10 cellular contexts compared by ENCODE assay signal in genomic region chr9:91302831-91303230, GRCh38. TPM values are rescaled to one million over a fixed set of nuclear protein-coding genes. Genes with fewer than 3 reads are reported as not detected.
DNase-seq lines count a peak whose midpoint lies in the region; ATAC-seq, FAIRE-seq and TF ChIP-seq lines count a peak whose summit lies in the region.
"Had no signal": no experiment of that assay in that cellular context is flagged by ENCODE, and none has a peak within 500 bp of the region (broad histone marks: within the 10 kb centered on the region; RNA-seq: fewer than 3 reads in every experiment).

No MANE protein-coding gene starts in this region.

- H3K4me1 Mint-ChIP-seq in activated CD4-positive, alpha-beta T cell treated with anti-CD3 and anti-CD28 coated beads, Interleukin-2, amount 10 ng/mL, durations not matched to agents 24 days and 14 days = peaks cover 26% of the 10 kb centered on the region

- no peaks in the 10 kb centered on the region for H3K27me3 ChIP-seq in prostate gland (replicated peaks; ENCODE audit: insufficient read depth)

- FAIRE-seq in RCC 7860 (lab: Jason Lieb, UNC) = peak; percentile 16

- ATAC-seq in GM18870 (IDR thresholded peaks at IDR 0.05; ENCODE audit: unreplicated experiment) = no peak

- H3K4me3 Mint-ChIP-seq in activated CD4-positive, alpha-beta T cell treated with anti-CD3 and anti-CD28 coated beads, Interleukin-2, amount 10 ng/mL, durations not matched to agents 24 days and 14 days = no peak overlapping the region
- H3K4me3 Mint-ChIP-seq: activated CD4-positive, alpha-beta memory T cell treated with anti-CD3 and anti-CD28 coated beads, Interleukin-2, amount 10 ng/mL, durations not matched to agents 7 days and 5 days; immature natural killer cell had no signal

- TF ChIP-seq POLR2A in prostate gland (IDR thresholded peaks at IDR 0.05) = no peak

- H3K36me3 Mint-ChIP-seq in activated CD4-positive, alpha-beta T cell treated with anti-CD3 and anti-CD28 coated beads, Interleukin-2, amount 10 ng/mL, durations not matched to agents 24 days and 14 days (ENCODE audit: low read depth) = peaks cover 37% of the 10 kb centered on the region

- WGBS in prostate gland = 41% methylated on average over 4 of the region's 4 CpGs

- TF ChIP-seq CTCF in fibroblast of the aortic adventitia (IDR thresholded peaks at IDR 0.05; ENCODE audit: insufficient read depth, low read length) (no peak), retinal pigment epithelial cell (conservative IDR thresholded peaks at IDR 0.05; ENCODE audit: low read depth, low read length) (no peak), prostate gland (IDR thresholded peaks at IDR 0.05) (no peak)

- no peak overlapping the region for H3K27ac Mint-ChIP-seq in activated CD4-positive, alpha-beta T cell treated with anti-CD3 and anti-CD28 coated beads, Interleukin-2, amount 10 ng/mL, durations not matched to agents 24 days and 14 days
- H3K27ac Mint-ChIP-seq: activated CD4-positive, alpha-beta memory T cell treated with anti-CD3 and anti-CD28 coated beads, Interleukin-2, amount 10 ng/mL, durations not matched to agents 7 days and 5 days; immature natural killer cell had no signal

- no peaks in the 10 kb centered on the region for H3K9me3 Mint-ChIP-seq in activated CD4-positive, alpha-beta T cell treated with anti-CD3 and anti-CD28 coated beads, Interleukin-2, amount 10 ng/mL, durations not matched to agents 24 days and 14 days
- H3K9me3 Mint-ChIP-seq: activated CD4-positive, alpha-beta memory T cell treated with anti-CD3 and anti-CD28 coated beads, Interleukin-2, amount 10 ng/mL, durations not matched to agents 7 days and 5 days; immature natural killer cell had no signal

- intact Hi-C loops in activated CD4-positive, alpha-beta T cell treated with anti-CD3 and anti-CD28 coated beads, Interleukin-2, amount 10 ng/mL, durations not matched to agents 24 days and 14 days (cut with micrococcal nuclease) = no loop called here
- intact Hi-C loops in prostate gland (cut with DNase I) = loop anchor here (5.0 kb wide), 1 partner anchor 119 kb away; the partner anchor contains the start of gene NFIL3

- peak overlapping the region in 1 of 2 donors; percentile 25 for H3K27ac ChIP-seq in prostate gland

- H3K4me3 ChIP-seq in fibroblast of the aortic adventitia (ENCODE audit: low read depth, low read length) (no peak overlapping the region), retinal pigment epithelial cell (ENCODE audit: low read length) (no peak overlapping the region), prostate gland (no peak overlapping the region)

- no peaks in the 10 kb centered on the region for H3K36me3 ChIP-seq in prostate gland

- peak; percentile 94 for DNase-seq in ELR (ENCODE audit: low read depth)
- DNase-seq in RCC 7860 (ENCODE audit: low spot score) = peak; percentile 58
- peak; percentile 90 for DNase-seq in fibroblast of the aortic adventitia (ENCODE audit: low read depth)
- DNase-seq in retinal pigment epithelial cell (ENCODE audit: low read depth) = peak; percentile 37
- no peak for DNase-seq in activated CD4-positive, alpha-beta T cell treated with anti-CD3 and anti-CD28 coated beads, Interleukin-2, amount 10 ng/mL, durations not matched to agents 24 days and 14 days
- no peak for DNase-seq in prostate gland (ENCODE audit: low spot score)
- DNase-seq in KG1 (lab: John Stamatoyannopoulos, UW) = no peak
- DNase-seq: activated CD4-positive, alpha-beta memory T cell treated with anti-CD3 and anti-CD28 coated beads, Interleukin-2, amount 10 ng/mL, durations not matched to agents 7 days and 5 days; immature natural killer cell had no signal

- no peaks in the 10 kb centered on the region for H3K9me3 ChIP-seq in prostate gland

- no peaks in the 10 kb centered on the region for H3K4me1 ChIP-seq in prostate gland (replicated peaks)

- H3K27me3 Mint-ChIP-seq in activated CD4-positive, alpha-beta T cell treated with anti-CD3 and anti-CD28 coated beads, Interleukin-2, amount 10 ng/mL, durations not matched to agents 24 days and 14 days = no peaks in the 10 kb centered on the region
- H3K27me3 Mint-ChIP-seq: activated CD4-positive, alpha-beta memory T cell treated with anti-CD3 and anti-CD28 coated beads, Interleukin-2, amount 10 ng/mL, durations not matched to agents 7 days and 5 days had no signal

RNA-seq across cellular contexts. Expression of gene AUH, which starts 58.9 kb away (rescaled TPM):
- total RNA-seq in fibroblast of the aortic adventitia (ENCODE audit: low replicate concordance) (19.6 and 69.4 TPM in 2 replicates), prostate gland (10 to 100 TPM; 58.0 to 76.1 TPM)
- 49.2 and 49.5 TPM in 2 replicates for total RNA-seq in activated CD4-positive, alpha-beta T cell treated with anti-CD3 and anti-CD28 coated beads, Interleukin-2, amount 10 ng/mL, durations not matched to agents 24 days and 14 days

Comparison
In these comparisons a context has a peak if more than half of its experiments do, and no peak if none do; other contexts are left out.
1. DNase-seq: peak in ELR (single experiment), RCC 7860 (single experiment), fibroblast of the aortic adventitia (single experiment) and retinal pigment epithelial cell (single experiment); none in activated CD4-positive, alpha-beta T cell treated with anti-CD3 and anti-CD28 coated beads, Interleukin-2, amount 10 ng/mL, durations not matched to agents 24 days and 14 days (single experiment), prostate gland (single experiment) and KG1 (single experiment).